Comparison of ENCODE assay signal across 22 cellular contexts in genomic region chr12:131333136-131333535, GRCh38.
"Had no signal": no experiment of that assay in that cellular context is flagged by ENCODE, and none has a peak within 500 bp of the region (broad histone marks: within the 10 kb centered on the region; RNA-seq: fewer than 3 reads in every experiment).

No MANE protein-coding gene starts in this region.

- DNase-seq: activated CD4-positive, alpha-beta T cell treated with anti-CD3 and anti-CD28 coated beads for 36 hours; activated CD4-positive, alpha-beta T cell treated with anti-CD3 and anti-CD28 coated beads, Interleukin-2, amount 10 ng/mL, durations not matched to agents 24 days and 14 days; activated CD4-positive, CD25-positive, alpha-beta regulatory T cell; activated CD4-positive, CD25-positive, alpha-beta regulatory T cell treated with anti-CD3 and anti-CD28 coated beads, Interleukin-2, amount 50 U/mL, for 72 hours; activated CD8-positive, alpha-beta T cell treated with anti-CD3 and anti-CD28 coated beads for 36 hours; activated gamma-delta T cell treated with Interleukin-2 at 50 U/mL for 16 hours; activated naive CD4-positive, alpha-beta T cell treated with anti-CD3 and anti-CD28 coated beads, Interleukin-2, amount 50 U/mL, for 16 hours; activated naive CD4-positive, alpha-beta T cell treated with Interleukin-2 at 50 U/mL for 16 hours; activated T-cell treated with anti-CD3 and anti-CD28 coated beads, Interleukin-2, amount 50 U/mL, for 1 hour; activated T-cell treated with anti-CD3 and anti-CD28 coated beads, Interleukin-2, amount 50 U/mL, for 48 hours; amniotic stem cell; anterior cingulate cortex; brain microvascular endothelial cell; cortex of kidney; dermis blood vessel endothelial cell; effector CD4-positive, alpha-beta T cell; foreskin fibroblast; T-helper 2 cell had no signal

- H3K4me1 Mint-ChIP-seq: activated CD4-positive, alpha-beta T cell treated with anti-CD3 and anti-CD28 coated beads for 36 hours; activated CD4-positive, alpha-beta T cell treated with anti-CD3 and anti-CD28 coated beads, Interleukin-2, amount 10 ng/mL, durations not matched to agents 24 days and 14 days; central memory CD8-positive, alpha-beta T cell had no signal

- H3K27me3 ChIP-seq: brain microvascular endothelial cell had no signal

- H3K9me3 Mint-ChIP-seq: activated CD4-positive, alpha-beta T cell treated with anti-CD3 and anti-CD28 coated beads, Interleukin-2, amount 10 ng/mL, durations not matched to agents 24 days and 14 days; activated T-helper 1 cell treated with anti-CD3 and anti-CD28 coated beads, Interleukin-12 subunit alpha, Interleukin-12 subunit beta, Interleukin-2, Interleukin-4 antibody, amounts not matched to agents 30 ng/mL and 10 ng/mL and 1 ng/mL, durations not matched to agents 14 hours and 24 hours and 36 hours; activated T-helper 2 cell treated with anti-CD3 and anti-CD28 coated beads, Interferon-gamma antibody, Interleukin-2, Interleukin-4, amounts not matched to agents 10 μg/mL and 5 μg/mL and 100 μg/mL, durations not matched to agents 14 hours and 24 hours and 36 hours; central memory CD8-positive, alpha-beta T cell had no signal

- H3K27me3 Mint-ChIP-seq: activated CD4-positive, alpha-beta T cell treated with anti-CD3 and anti-CD28 coated beads, Interleukin-2, amount 10 ng/mL, durations not matched to agents 24 days and 14 days; activated CD8-positive, alpha-beta T cell treated with anti-CD3 and anti-CD28 coated beads for 36 hours; activated naive CD8-positive, alpha-beta T cell had no signal

- H3K4me3 Mint-ChIP-seq: activated CD4-positive, alpha-beta T cell treated with anti-CD3 and anti-CD28 coated beads for 36 hours; activated CD4-positive, alpha-beta T cell treated with anti-CD3 and anti-CD28 coated beads, Interleukin-2, amount 10 ng/mL, durations not matched to agents 24 days and 14 days; activated CD8-positive, alpha-beta T cell treated with anti-CD3 and anti-CD28 coated beads for 36 hours; activated naive CD8-positive, alpha-beta T cell; activated T-helper 1 cell treated with anti-CD3 and anti-CD28 coated beads, Interleukin-12 subunit alpha, Interleukin-12 subunit beta, Interleukin-2, Interleukin-4 antibody, amounts not matched to agents 30 ng/mL and 10 ng/mL and 1 ng/mL, durations not matched to agents 14 hours and 24 hours and 36 hours; central memory CD8-positive, alpha-beta T cell had no signal

- H3K36me3 ChIP-seq: brain microvascular endothelial cell had no signal

- H3K36me3 Mint-ChIP-seq: activated naive CD8-positive, alpha-beta T cell had no signal

- H3K27ac ChIP-seq: brain microvascular endothelial cell had no signal

- H3K27ac Mint-ChIP-seq: activated CD4-positive, alpha-beta T cell treated with anti-CD3 and anti-CD28 coated beads for 36 hours; activated CD4-positive, alpha-beta T cell treated with anti-CD3 and anti-CD28 coated beads, Interleukin-2, amount 10 ng/mL, durations not matched to agents 24 days and 14 days; activated CD8-positive, alpha-beta T cell treated with anti-CD3 and anti-CD28 coated beads for 36 hours; activated naive CD8-positive, alpha-beta T cell; activated T-helper 1 cell treated with anti-CD3 and anti-CD28 coated beads, Interleukin-12 subunit alpha, Interleukin-12 subunit beta, Interleukin-2, Interleukin-4 antibody, amounts not matched to agents 30 ng/mL and 10 ng/mL and 1 ng/mL, durations not matched to agents 14 hours and 24 hours and 36 hours; activated T-helper 2 cell treated with anti-CD3 and anti-CD28 coated beads, Interferon-gamma antibody, Interleukin-2, Interleukin-4, amounts not matched to agents 10 μg/mL and 5 μg/mL and 100 μg/mL, durations not matched to agents 14 hours and 24 hours and 36 hours had no signal
